In the genomic region with DNA sequence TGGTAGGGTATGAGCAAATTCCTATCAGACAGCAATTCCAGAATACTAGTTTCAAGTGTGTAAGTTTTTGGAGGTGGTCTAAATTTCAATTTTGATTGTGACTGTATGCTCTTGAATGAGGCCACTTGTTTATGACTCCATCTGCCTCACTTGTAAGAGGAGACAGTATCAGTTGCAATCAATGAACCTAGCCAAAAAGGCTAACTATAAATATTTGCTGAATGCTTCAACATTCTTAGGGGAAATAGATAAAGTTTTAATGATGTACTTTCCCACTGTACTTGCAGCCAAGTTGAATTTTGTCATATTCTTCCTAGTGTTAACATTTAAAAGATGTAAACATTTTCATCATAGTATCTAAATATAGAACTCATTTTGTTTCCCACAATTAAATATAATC, we compare ENCODE assay signal across 30 cellular contexts. TPM values are rescaled to one million over a fixed set of nuclear protein-coding genes. Genes with fewer than 3 reads are reported as not detected.
"Had no signal": no experiment of that assay in that cellular context is flagged by ENCODE, and none has a peak within 500 bp of the region (broad histone marks: within the 10 kb centered on the region; RNA-seq: fewer than 3 reads in every experiment).

No MANE protein-coding gene starts in this region.

- H3K4me3 Mint-ChIP-seq: activated CD4-positive, alpha-beta T cell treated with anti-CD3 and anti-CD28 coated beads, Interleukin-2, amount 10 ng/mL, durations not matched to agents 24 days and 14 days; activated CD8-positive, alpha-beta T cell treated with anti-CD3 and anti-CD28 coated beads for 36 hours; activated naive CD4-positive, alpha-beta T cell treated with anti-CD3 and anti-CD28 coated beads, Interleukin-2, amount 50 U/mL, for 24 hours; activated naive CD8-positive, alpha-beta T cell treated with anti-CD3 and anti-CD28 coated beads, Interleukin-2, amount 10 ng/mL, durations not matched to agents 7 days and 5 days; central memory CD8-positive, alpha-beta T cell had no signal

- H3K9me3 ChIP-seq: ascending aorta, Peyer's patch had no signal

- H3K27me3 ChIP-seq: ascending aorta, cardiac muscle cell, Peyer's patch, SJCRH30 had no signal

- H3K4me1 Mint-ChIP-seq: activated CD4-positive, alpha-beta T cell treated with anti-CD3 and anti-CD28 coated beads, Interleukin-2, amount 10 ng/mL, durations not matched to agents 24 days and 14 days; activated naive CD4-positive, alpha-beta T cell treated with anti-CD3 and anti-CD28 coated beads, Interleukin-2, amount 50 U/mL, for 24 hours; activated naive CD8-positive, alpha-beta T cell treated with anti-CD3 and anti-CD28 coated beads, Interleukin-2, amount 10 ng/mL, durations not matched to agents 7 days and 5 days; central memory CD8-positive, alpha-beta T cell had no signal

- H3K27ac ChIP-seq: ascending aorta, cardiac muscle cell, Peyer's patch, RWPE1, SJCRH30, SK-N-MC had no signal

- H3K27ac Mint-ChIP-seq: activated CD4-positive, alpha-beta T cell treated with anti-CD3 and anti-CD28 coated beads, Interleukin-2, amount 10 ng/mL, durations not matched to agents 24 days and 14 days; activated CD8-positive, alpha-beta T cell treated with anti-CD3 and anti-CD28 coated beads for 36 hours; activated naive CD4-positive, alpha-beta T cell treated with anti-CD3 and anti-CD28 coated beads, Interleukin-2, amount 50 U/mL, for 24 hours; activated naive CD8-positive, alpha-beta T cell treated with anti-CD3 and anti-CD28 coated beads, Interleukin-2, amount 10 ng/mL, durations not matched to agents 7 days and 5 days; activated T-helper 2 cell treated with anti-CD3 and anti-CD28 coated beads, Interferon-gamma antibody, Interleukin-2, Interleukin-4, amounts not matched to agents 10 μg/mL and 5 μg/mL and 100 μg/mL, durations not matched to agents 14 hours and 24 hours and 36 hours had no signal

- H3K36me3 ChIP-seq: ascending aorta, cardiac muscle cell, Peyer's patch, SJCRH30 had no signal

- H3K36me3 Mint-ChIP-seq: activated naive CD4-positive, alpha-beta T cell treated with anti-CD3 and anti-CD28 coated beads, Interleukin-2, amount 50 U/mL, for 24 hours; activated naive CD8-positive, alpha-beta T cell treated with anti-CD3 and anti-CD28 coated beads, Interleukin-2, amount 10 ng/mL, durations not matched to agents 7 days and 5 days had no signal

- DNase-seq: activated CD4-positive, alpha-beta T cell treated with anti-CD3 and anti-CD28 coated beads, Interleukin-2, amount 10 ng/mL, durations not matched to agents 24 days and 14 days; activated CD4-positive, alpha-beta T cell treated with anti-CD3 and anti-CD28 coated beads, Interleukin-2, amount 50 U/mL, for 4 hours; activated CD8-positive, alpha-beta T cell treated with anti-CD3 and anti-CD28 coated beads for 36 hours; activated gamma-delta T cell; activated naive CD4-positive, alpha-beta T cell treated with Interleukin-2 at 50 U/mL for 16 hours; activated naive CD8-positive, alpha-beta T cell treated with anti-CD3 and anti-CD28 coated beads, Interleukin-2, amount 10 ng/mL, durations not matched to agents 7 days and 5 days; activated T-cell treated with anti-CD3 and anti-CD28 coated beads, Interleukin-2, amount 50 U/mL, for 1 hour; amygdala; Kasumi-1; KG1; MM.1S; MV-4-11; NCI-H1092; NCI-H146; NCI-H187; NCI-H2029 treated with DMSO at 0.1 percent for 48 hours; NCI-H2107; NCI-H226; NCI-H524 treated with DMSO at 0.1 percent for 48 hours; Peyer's patch; SJCRH30; T1000 had no signal

- H3K9me3 Mint-ChIP-seq: activated CD8-positive, alpha-beta T cell treated with anti-CD3 and anti-CD28 coated beads for 36 hours; activated naive CD4-positive, alpha-beta T cell treated with anti-CD3 and anti-CD28 coated beads, Interleukin-2, amount 50 U/mL, for 24 hours; activated naive CD8-positive, alpha-beta T cell treated with anti-CD3 and anti-CD28 coated beads, Interleukin-2, amount 10 ng/mL, durations not matched to agents 7 days and 5 days; activated T-helper 2 cell treated with anti-CD3 and anti-CD28 coated beads, Interferon-gamma antibody, Interleukin-2, Interleukin-4, amounts not matched to agents 10 μg/mL and 5 μg/mL and 100 μg/mL, durations not matched to agents 14 hours and 24 hours and 36 hours; central memory CD8-positive, alpha-beta T cell had no signal

- H3K4me3 ChIP-seq: ascending aorta, cardiac muscle cell, Peyer's patch, SJCRH30, SK-N-MC had no signal

- ATAC-seq: activated CD8-positive, alpha-beta T cell treated with anti-CD3 and anti-CD28 coated beads for 36 hours; Right ventricle myocardium inferior had no signal

- H3K4me1 ChIP-seq: Peyer's patch had no signal

RNA-seq across cellular contexts. Expression of a gene that starts 32.1 kb away (rescaled TPM):
- total RNA-seq: ascending aorta had no signal
